1 cellular context compared by ENCODE assay signal in the genomic region with DNA sequence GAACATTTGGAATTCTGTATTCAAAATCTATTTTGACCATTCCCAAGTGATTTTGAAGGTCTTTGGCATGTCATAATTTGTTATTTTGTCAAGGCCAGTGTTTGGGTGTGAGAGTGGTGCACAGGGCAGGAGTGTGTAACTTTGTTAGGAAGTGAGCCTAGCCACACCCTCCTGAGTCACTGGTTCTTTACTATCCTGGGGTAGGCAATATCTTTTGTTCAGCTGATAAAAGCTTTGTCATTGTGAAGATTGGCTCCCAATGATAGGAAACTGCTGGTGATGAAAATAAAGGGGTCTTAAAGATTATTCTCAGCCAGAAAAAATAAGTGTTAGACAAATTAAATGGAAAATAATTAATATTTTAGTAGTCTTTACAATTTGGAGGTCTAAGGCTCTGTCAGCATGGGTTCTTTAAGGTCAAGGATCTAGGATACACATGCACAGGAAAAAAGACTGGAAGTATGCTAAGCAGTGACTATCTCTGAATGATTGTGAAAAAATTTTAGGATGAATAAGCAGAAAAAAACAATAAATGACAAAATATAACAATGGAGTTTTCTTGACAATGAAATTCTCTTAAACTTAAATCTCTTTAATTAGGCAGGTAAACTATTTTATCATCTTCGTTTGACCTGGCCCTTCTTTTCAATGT.
A peak's percentile ranks its signal among the peaks of the same experiment; 100 is the strongest.
TF ChIP-seq lines count a peak whose summit lies in the region.

No MANE protein-coding gene starts in this region.

TF ChIP-seq in K562, 482 proteins besides CTCF, POLR2A, EP300 and RAD21 (continued from another document):
- TF ChIP-seq, protein P1, sequence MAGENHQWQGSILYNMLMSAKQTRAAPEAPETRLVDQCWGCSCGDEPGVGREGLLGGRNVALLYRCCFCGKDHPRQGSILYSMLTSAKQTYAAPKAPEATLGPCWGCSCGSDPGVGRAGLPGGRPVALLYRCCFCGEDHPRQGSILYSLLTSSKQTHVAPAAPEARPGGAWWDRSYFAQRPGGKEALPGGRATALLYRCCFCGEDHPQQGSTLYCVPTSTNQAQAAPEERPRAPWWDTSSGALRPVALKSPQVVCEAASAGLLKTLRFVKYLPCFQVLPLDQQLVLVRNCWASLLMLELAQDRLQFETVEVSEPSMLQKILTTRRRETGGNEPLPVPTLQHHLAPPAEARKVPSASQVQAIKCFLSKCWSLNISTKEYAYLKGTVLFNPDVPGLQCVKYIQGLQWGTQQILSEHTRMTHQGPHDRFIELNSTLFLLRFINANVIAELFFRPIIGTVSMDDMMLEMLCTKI (IDR thresholded peaks at IDR 0.05; ENCODE audit: partially characterized antibody): no peak
- TF ChIP-seq CBX3 (IDR thresholded peaks at IDR 0.05; ENCODE audit: borderline replicate concordance in 1 of 2, low read length in 2 of 2) (no peak), MAFF (IDR thresholded peaks at IDR 0.05; ENCODE audit: low read length) (peak; percentile 58; the same call in 1 of the 2 replicates), ATF1 (CRISPR knock-in tag; IDR thresholded peaks at IDR 0.05) (no peak), ATF1 (tag; IDR thresholded peaks at IDR 0.05) (no peak; the same call in 1 of the 2 replicates), MCM5 (IDR thresholded peaks at IDR 0.05; ENCODE audit: low read depth) (no peak), NFE2 (IDR thresholded peaks at IDR 0.05; ENCODE audit: low read depth) (peak; percentile 88), MXI1 (IDR thresholded peaks at IDR 0.05; ENCODE audit: low read depth, low read length) (no peak), HNRNPH1 (optimal IDR thresholded peaks at IDR 0.05; ENCODE audit: low read depth, low read length) (no peak), KLF13 (tag; IDR thresholded peaks at IDR 0.05; ENCODE audit: borderline replicate concordance, low read depth) (no peak), SMARCA4 (IDR thresholded peaks at IDR 0.05) (peak; percentile 79), ZNF77 (CRISPR knock-in tag; IDR thresholded peaks at IDR 0.05) (no peak), MTA3 (IDR thresholded peaks at IDR 0.05; ENCODE audit: borderline replicate concordance) (no peak), GTF2A2 (tag; IDR thresholded peaks at IDR 0.05) (no peak), ZBTB17 (CRISPR knock-in tag; IDR thresholded peaks at IDR 0.05) (no peak), DNMT1 (IDR thresholded peaks at IDR 0.05) (no peak), SETDB1 (IDR thresholded peaks at IDR 0.05; ENCODE audit: low read length) (no peak), ZNF3 (CRISPR knock-in tag; IDR thresholded peaks at IDR 0.05) (no peak), SREBF1 (IDR thresholded peaks at IDR 0.05; ENCODE audit: borderline replicate concordance, low read depth, low read length) (no peak), SOX6 (IDR thresholded peaks at IDR 0.05) (peak; percentile 81), FOXJ2 (tag; IDR thresholded peaks at IDR 0.05) (no peak), BCL6 (CRISPR knock-in tag; IDR thresholded peaks at IDR 0.05) (no peak), STAT5A (IDR thresholded peaks at IDR 0.05; ENCODE audit: borderline replicate concordance, low read length) (no peak), ELF4 (CRISPR knock-in tag; IDR thresholded peaks at IDR 0.05) (no peak), JUN (IDR thresholded peaks at IDR 0.05; ENCODE audit: borderline replicate concordance, low read depth, low read length) (peak; percentile 25; the same call in 1 of the 2 replicates), JUN (CRISPR knock-in tag; IDR thresholded peaks at IDR 0.05; ENCODE audit: borderline replicate concordance) (no peak), CHD4 (IDR thresholded peaks at IDR 0.05; ENCODE audit: insufficient read depth, insufficient replicate concordance, low read depth, low read length, poor library complexity, severe bottlenecking) (no peak), PCBP2 (IDR thresholded peaks at IDR 0.05; ENCODE audit: low read depth, low read length, poor library complexity, severe bottlenecking) (no peak), KLF10 (CRISPR knock-in tag; IDR thresholded peaks at IDR 0.05) (no peak)
- TF ChIP-seq, protein P2, sequence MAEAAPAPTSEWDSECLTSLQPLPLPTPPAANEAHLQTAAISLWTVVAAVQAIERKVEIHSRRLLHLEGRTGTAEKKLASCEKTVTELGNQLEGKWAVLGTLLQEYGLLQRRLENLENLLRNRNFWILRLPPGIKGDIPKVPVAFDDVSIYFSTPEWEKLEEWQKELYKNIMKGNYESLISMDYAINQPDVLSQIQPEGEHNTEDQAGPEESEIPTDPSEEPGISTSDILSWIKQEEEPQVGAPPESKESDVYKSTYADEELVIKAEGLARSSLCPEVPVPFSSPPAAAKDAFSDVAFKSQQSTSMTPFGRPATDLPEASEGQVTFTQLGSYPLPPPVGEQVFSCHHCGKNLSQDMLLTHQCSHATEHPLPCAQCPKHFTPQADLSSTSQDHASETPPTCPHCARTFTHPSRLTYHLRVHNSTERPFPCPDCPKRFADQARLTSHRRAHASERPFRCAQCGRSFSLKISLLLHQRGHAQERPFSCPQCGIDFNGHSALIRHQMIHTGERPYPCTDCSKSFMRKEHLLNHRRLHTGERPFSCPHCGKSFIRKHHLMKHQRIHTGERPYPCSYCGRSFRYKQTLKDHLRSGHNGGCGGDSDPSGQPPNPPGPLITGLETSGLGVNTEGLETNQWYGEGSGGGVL (CRISPR knock-in tag; IDR thresholded peaks at IDR 0.05): no peak
